In genomic region chr20:47543006-47543431, GRCh38 we compare ENCODE assay signal across 12 cellular contexts. TPM values are rescaled to one million over a fixed set of nuclear protein-coding genes. Genes with fewer than 3 reads are reported as not detected.
A peak's percentile ranks its signal among the peaks of the same experiment; 100 is the strongest.
DNase-seq lines count a peak whose midpoint lies in the region; ATAC-seq and FAIRE-seq lines count a peak whose summit lies in the region.
"Had no signal": no experiment of that assay in that cellular context is flagged by ENCODE, and none has a peak within 500 bp of the region (broad histone marks: within the 10 kb centered on the region; RNA-seq: fewer than 3 reads in every experiment).

No MANE protein-coding gene starts in this region.

- H3K4me3 ChIP-seq in BLaER1, result no peak overlapping the region
- H3K4me3 ChIP-seq: upper lobe of left lung had no signal

- H3K9me3 ChIP-seq in BLaER1, result peaks cover 8% of the 10 kb centered on the region; the same call in 1 of the 2 replicates
- H3K9me3 ChIP-seq: upper lobe of left lung had no signal

- no peaks in the 10 kb centered on the region for H3K27me3 Mint-ChIP-seq in activated CD8-positive, alpha-beta T cell treated with anti-CD3 and anti-CD28 coated beads, Interleukin-2, amount 10 ng/mL, durations not matched to agents 7 days and 5 days (ENCODE audit: low read depth)
- no peaks in the 10 kb centered on the region for H3K27me3 Mint-ChIP-seq in memory B cell

- H3K4me1 ChIP-seq in BLaER1, result peaks cover 60% of the 10 kb centered on the region

- H3K4me2 ChIP-seq in BLaER1, result peak overlapping the region; percentile 70

- H3K9ac ChIP-seq in BLaER1, result peak overlapping the region; percentile 30

- POLR2A ChIA-PET in activated CD8-positive, alpha-beta T cell treated with anti-CD3 and anti-CD28 coated beads, Interleukin-2, amount 10 ng/mL, durations not matched to agents 7 days and 5 days (lab: Charles Lee), result interaction anchor here (1.5 kb wide), 1 partner anchor 41 kb away, joined by 4 read pairs; no protein-coding TSS in a partner anchor

- peak overlapping the region; percentile 20 for H3K27ac Mint-ChIP-seq in activated CD8-positive, alpha-beta T cell treated with anti-CD3 and anti-CD28 coated beads, Interleukin-2, amount 10 ng/mL, durations not matched to agents 7 days and 5 days
- peak overlapping the region; percentile 45 for H3K27ac Mint-ChIP-seq in memory B cell

- peaks cover 32% of the 10 kb centered on the region for H3K36me3 Mint-ChIP-seq in activated CD8-positive, alpha-beta T cell treated with anti-CD3 and anti-CD28 coated beads, Interleukin-2, amount 10 ng/mL, durations not matched to agents 7 days and 5 days (ENCODE audit: low read depth)
- peaks cover 16% of the 10 kb centered on the region for H3K36me3 Mint-ChIP-seq in memory B cell

- CTCF ChIA-PET in activated CD8-positive, alpha-beta T cell treated with anti-CD3 and anti-CD28 coated beads, Interleukin-2, amount 10 ng/mL, durations not matched to agents 7 days and 5 days (lab: Charles Lee), result interaction anchor here (0.7 to 1.3 kb wide), 3 partner anchors 10 to 77 kb away, joined by 3 read pairs; no protein-coding TSS in a partner anchor

- peak overlapping the region; percentile 42 for H3K27ac ChIP-seq in BLaER1
- H3K27ac ChIP-seq: upper lobe of left lung had no signal

- H3K27me3 ChIP-seq in BLaER1, result no peaks in the 10 kb centered on the region
- H3K27me3 ChIP-seq: upper lobe of left lung had no signal

- H3K4me3 Mint-ChIP-seq in activated CD8-positive, alpha-beta T cell treated with anti-CD3 and anti-CD28 coated beads, Interleukin-2, amount 10 ng/mL, durations not matched to agents 7 days and 5 days, result no peak overlapping the region
- H3K4me3 Mint-ChIP-seq in memory B cell, result peak overlapping the region; percentile 22

- peaks cover 58% of the 10 kb centered on the region for H3K4me1 Mint-ChIP-seq in activated CD8-positive, alpha-beta T cell treated with anti-CD3 and anti-CD28 coated beads, Interleukin-2, amount 10 ng/mL, durations not matched to agents 7 days and 5 days (ENCODE audit: low read depth)
- H3K4me1 Mint-ChIP-seq in memory B cell, result peaks cover 53% of the 10 kb centered on the region

- H3K9me3 Mint-ChIP-seq in activated CD8-positive, alpha-beta T cell treated with anti-CD3 and anti-CD28 coated beads, Interleukin-2, amount 10 ng/mL, durations not matched to agents 7 days and 5 days (ENCODE audit: insufficient read depth), result no peaks in the 10 kb centered on the region
- H3K9me3 Mint-ChIP-seq in memory B cell, result no peaks in the 10 kb centered on the region

- FAIRE-seq in GM18507 (lab: Jason Lieb, UNC) (peak; percentile 45), urothelium cell line (lab: Jason Lieb, UNC) (no peak)
- FAIRE-seq: keratinocyte, TTC549 had no signal

- DNase-seq in GM18507 (ENCODE audit: extremely low spot score, insufficient read length, low read depth) (no peak), memory B cell (ENCODE audit: low spot score in 2 of 2) (no peak), urothelium cell line (ENCODE audit: low spot score) (no peak), NCI-H1105 treated with DMSO at 0.1 percent for 48 hours (lab: John Stamatoyannopoulos, UW) (no peak)
- no peak for DNase-seq in activated CD8-positive, alpha-beta T cell treated with anti-CD3 and anti-CD28 coated beads, Interleukin-2, amount 10 ng/mL, durations not matched to agents 7 days and 5 days
- DNase-seq: NCI-H1417, upper lobe of left lung had no signal

- no peak for ATAC-seq in activated CD8-positive, alpha-beta T cell treated with anti-CD3 and anti-CD28 coated beads, Interleukin-2, amount 10 ng/mL, durations not matched to agents 7 days and 5 days
- ATAC-seq in memory B cell (ENCODE audit: low read depth) (peak; percentile 75), HG02981 (IDR thresholded peaks at IDR 0.05; ENCODE audit: unreplicated experiment) (no peak), HG02610 (IDR thresholded peaks at IDR 0.05; ENCODE audit: unreplicated experiment) (no peak)

- peaks cover 25% of the 10 kb centered on the region; the same call in 1 of the 2 replicates for H3K36me3 ChIP-seq in BLaER1
- H3K36me3 ChIP-seq: upper lobe of left lung had no signal

- peaks cover 52% of the 10 kb centered on the region for H4K20me1 ChIP-seq in BLaER1

RNA-seq across cellular contexts. Expression of gene NCOA3, which starts 41.3 kb away (rescaled TPM):
- 10 to 100 TPM; 57.4 to 60.1 TPM for total RNA-seq in activated CD8-positive, alpha-beta T cell treated with anti-CD3 and anti-CD28 coated beads, Interleukin-2, amount 10 ng/mL, durations not matched to agents 7 days and 5 days
